Comparison of ENCODE assay signal across 9 cellular contexts in genomic region chr18:55405655-55406373, GRCh38.
DNase-seq lines count a peak whose midpoint lies in the region; ATAC-seq and TF ChIP-seq lines count a peak whose summit lies in the region.
"Had no signal": no experiment of that assay in that cellular context is flagged by ENCODE, and none has a peak within 500 bp of the region (broad histone marks: within the 10 kb centered on the region; RNA-seq: fewer than 3 reads in every experiment).

No MANE protein-coding gene starts in this region.

- TF ChIP-seq CTCF in body of pancreas (IDR thresholded peaks at IDR 0.05) (no peak), stomach (IDR thresholded peaks at IDR 0.05) (no peak)

- H3K27ac ChIP-seq in body of pancreas (no peak overlapping the region), stomach (peak overlapping the region in 4 of 5 donors; percentile 45 to 78 (median 64))

- H3K4me3 ChIP-seq in body of pancreas = no peak overlapping the region
- H3K4me3 ChIP-seq in stomach = no peak overlapping the region

- intact Hi-C loops in body of pancreas (cut with DNase I) = no loop called here
- intact Hi-C loops in stomach (cut with DNase I; ENCODE audit: low total_unique reads) = no loop called here

- DNase-seq in GOT3 (lab: John Stamatoyannopoulos, UW) (peak; percentile 1), NCI-H2196 treated with DMSO at 0.1 percent for 48 hours (lab: John Stamatoyannopoulos, UW; ENCODE audit: unreplicated experiment) (peak; percentile 61), body of pancreas (peak; percentile 51 to 66 (median 62)), iris pigment epithelial cell (ENCODE audit: low read depth) (peak; percentile 98), stomach (peak; percentile 47)
- no peak for DNase-seq in activated effector memory CD4-positive, alpha-beta T cell treated with anti-CD3 and anti-CD28 coated beads, Interleukin-2, amount 50 U/mL, for 16 hours
- no peak for DNase-seq in stimulated activated effector memory CD8-positive, alpha-beta T cell treated with anti-CD3 and anti-CD28 coated beads, Interleukin-12 subunit alpha, Interleukin-12 subunit beta, amount 100 ng/mL, for 72 hours (ENCODE audit: low spot score in 2 of 2)
- DNase-seq: naive B cell had no signal

- H3K4me3 Mint-ChIP-seq in stimulated activated effector memory CD8-positive, alpha-beta T cell treated with anti-CD3 and anti-CD28 coated beads, Interleukin-12 subunit alpha, Interleukin-12 subunit beta, amount 100 ng/mL, for 72 hours = no peak overlapping the region

- TF ChIP-seq EP300 in stomach (IDR thresholded peaks at IDR 0.05) = no peak

- TF ChIP-seq POLR2A in body of pancreas (IDR thresholded peaks at IDR 0.05) (no peak), stomach (IDR thresholded peaks at IDR 0.05) (no peak)

- H3K9me3 ChIP-seq in body of pancreas (no peaks in the 10 kb centered on the region), stomach (no peaks in the 10 kb centered on the region)

- H3K27me3 ChIP-seq in body of pancreas (no peaks in the 10 kb centered on the region), stomach (no peaks in the 10 kb centered on the region)

- H3K36me3 Mint-ChIP-seq in stimulated activated effector memory CD8-positive, alpha-beta T cell treated with anti-CD3 and anti-CD28 coated beads, Interleukin-12 subunit alpha, Interleukin-12 subunit beta, amount 100 ng/mL, for 72 hours = no peaks in the 10 kb centered on the region
- H3K36me3 Mint-ChIP-seq: naive B cell had no signal

- WGBS in body of pancreas, 2 donors = 43 to 47% methylated on average over 6 of the region's 6 CpGs
- WGBS in stomach, 5 donors = 18 to 33% (median 24%) methylated on average over 6 of the region's 6 CpGs

- ATAC-seq in body of pancreas = peak; percentile 55
- ATAC-seq in HG03571 (IDR thresholded peaks at IDR 0.05; ENCODE audit: unreplicated experiment) = no peak
- no peak for ATAC-seq in stimulated activated effector memory CD8-positive, alpha-beta T cell treated with anti-CD3 and anti-CD28 coated beads, Interleukin-12 subunit alpha, Interleukin-12 subunit beta, amount 100 ng/mL, for 72 hours

- no peaks in the 10 kb centered on the region for H3K9me3 Mint-ChIP-seq in stimulated activated effector memory CD8-positive, alpha-beta T cell treated with anti-CD3 and anti-CD28 coated beads, Interleukin-12 subunit alpha, Interleukin-12 subunit beta, amount 100 ng/mL, for 72 hours
- H3K9me3 Mint-ChIP-seq: naive B cell had no signal

- H3K36me3 ChIP-seq in body of pancreas (replicated peaks in 1 of 2; ENCODE audit: insufficient read depth in 1 of 2, low read depth in 2 of 2) (no peaks in the 10 kb centered on the region), stomach (no peaks in the 10 kb centered on the region)

- H3K4me1 ChIP-seq in body of pancreas (peaks cover 3% of the 10 kb centered on the region), stomach (peaks cover 0 to 22% (median 10%) of the 10 kb centered on the region in 4 donors)

- H3K27ac Mint-ChIP-seq in stimulated activated effector memory CD8-positive, alpha-beta T cell treated with anti-CD3 and anti-CD28 coated beads, Interleukin-12 subunit alpha, Interleukin-12 subunit beta, amount 100 ng/mL, for 72 hours = no peak overlapping the region

- no peaks in the 10 kb centered on the region for H3K4me1 Mint-ChIP-seq in stimulated activated effector memory CD8-positive, alpha-beta T cell treated with anti-CD3 and anti-CD28 coated beads, Interleukin-12 subunit alpha, Interleukin-12 subunit beta, amount 100 ng/mL, for 72 hours

Comparison
In these comparisons a context has a peak if more than half of its experiments do, and no peak if none do; other contexts are left out.
1. DNase-seq: peak in GOT3 (single experiment), NCI-H2196 treated with DMSO at 0.1 percent for 48 hours (single experiment), body of pancreas (4 of 4), iris pigment epithelial cell (single experiment) and stomach (single experiment); none in activated effector memory CD4-positive, alpha-beta T cell treated with anti-CD3 and anti-CD28 coated beads, Interleukin-2, amount 50 U/mL, for 16 hours (single experiment) and stimulated activated effector memory CD8-positive, alpha-beta T cell treated with anti-CD3 and anti-CD28 coated beads, Interleukin-12 subunit alpha, Interleukin-12 subunit beta, amount 100 ng/mL, for 72 hours (0 of 2).
2. H3K27ac ChIP-seq: peak in stomach (4 of 5); none in body of pancreas (0 of 4).